In the genomic region with DNA sequence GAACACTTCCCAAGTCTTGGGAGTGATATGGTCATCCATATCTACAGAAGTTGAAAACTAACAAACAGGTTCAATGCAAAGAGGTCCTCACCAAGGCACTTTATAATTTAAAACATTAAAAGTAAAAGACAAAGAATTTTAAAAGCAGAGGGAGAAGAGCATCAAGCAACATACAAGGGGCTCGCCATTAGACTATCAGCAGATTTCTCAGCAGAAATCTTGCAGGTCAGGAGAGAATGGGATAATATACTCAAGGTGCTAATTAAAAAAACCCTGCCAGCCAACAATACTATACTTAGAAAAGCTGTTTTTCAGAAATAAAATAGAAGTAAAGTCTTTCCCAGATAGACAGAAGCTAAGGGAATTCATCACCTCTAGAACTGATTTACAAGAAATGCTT, we compare ENCODE assay signal across 5 cellular contexts.
TF ChIP-seq lines count a peak whose summit lies in the region.

No MANE protein-coding gene starts in this region.

TF ChIP-seq in HCT116, 20 proteins besides CTCF, POLR2A, EP300 and RAD21:
- no peak for TF ChIP-seq SP1 (IDR thresholded peaks at IDR 0.05; ENCODE audit: low read depth)
- no peak for TF ChIP-seq EZH2 (IDR thresholded peaks at IDR 0.05)
- no peak for TF ChIP-seq YY1 (IDR thresholded peaks at IDR 0.05; ENCODE audit: extremely low read depth, insufficient replicate concordance, low read depth, low read length)
- TF ChIP-seq CBX3 (IDR thresholded peaks at IDR 0.05; ENCODE audit: low read depth) = peak; percentile 44; the same call in 1 of the 2 replicates

TF ChIP-seq in HEK293, 187 proteins besides CTCF, POLR2A, EP300 and RAD21:
- TF ChIP-seq BCL6B (tag by site-specific recombination; IDR thresholded peaks at IDR 0.05) (no peak), SETDB1 (IDR thresholded peaks at IDR 0.05; ENCODE audit: insufficient read length, low read length) (peak; percentile 35), ZNF549 (tag by site-specific recombination; IDR thresholded peaks at IDR 0.05) (no peak)
- TF ChIP-seq, protein P1, sequence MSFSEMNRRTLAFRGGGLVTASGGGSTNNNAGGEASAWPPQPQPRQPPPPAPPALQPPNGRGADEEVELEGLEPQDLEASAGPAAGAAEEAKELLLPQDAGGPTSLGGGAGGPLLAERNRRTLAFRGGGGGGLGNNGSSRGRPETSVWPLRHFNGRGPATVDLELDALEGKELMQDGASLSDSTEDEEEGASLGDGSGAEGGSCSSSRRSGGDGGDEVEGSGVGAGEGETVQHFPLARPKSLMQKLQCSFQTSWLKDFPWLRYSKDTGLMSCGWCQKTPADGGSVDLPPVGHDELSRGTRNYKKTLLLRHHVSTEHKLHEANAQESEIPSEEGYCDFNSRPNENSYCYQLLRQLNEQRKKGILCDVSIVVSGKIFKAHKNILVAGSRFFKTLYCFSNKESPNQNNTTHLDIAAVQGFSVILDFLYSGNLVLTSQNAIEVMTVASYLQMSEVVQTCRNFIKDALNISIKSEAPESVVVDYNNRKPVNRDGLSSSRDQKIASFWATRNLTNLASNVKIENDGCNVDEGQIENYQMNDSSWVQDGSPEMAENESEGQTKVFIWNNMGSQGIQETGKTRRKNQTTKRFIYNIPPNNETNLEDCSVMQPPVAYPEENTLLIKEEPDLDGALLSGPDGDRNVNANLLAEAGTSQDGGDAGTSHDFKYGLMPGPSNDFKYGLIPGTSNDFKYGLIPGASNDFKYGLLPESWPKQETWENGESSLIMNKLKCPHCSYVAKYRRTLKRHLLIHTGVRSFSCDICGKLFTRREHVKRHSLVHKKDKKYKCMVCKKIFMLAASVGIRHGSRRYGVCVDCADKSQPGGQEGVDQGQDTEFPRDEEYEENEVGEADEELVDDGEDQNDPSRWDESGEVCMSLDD (tag by site-specific recombination; IDR thresholded peaks at IDR 0.05) = no peak

TF ChIP-seq in GM12878, 131 proteins besides CTCF, POLR2A, EP300 and RAD21:
- TF ChIP-seq MXI1 (IDR thresholded peaks at IDR 0.05; ENCODE audit: low read depth, low read length) (no peak), CBX5 (IDR thresholded peaks at IDR 0.05; ENCODE audit: low read depth) (peak; percentile 94; the same call in 1 of the 2 replicates)

TF ChIP-seq in K562, 482 proteins besides CTCF, POLR2A, EP300 and RAD21:
- no peak for TF ChIP-seq NR2F6 (CRISPR knock-in tag; IDR thresholded peaks at IDR 0.05)
- TF ChIP-seq ZNF507 (tag; conservative IDR thresholded peaks at IDR 0.05) = peak; percentile 46

TF ChIP-seq in GM12891, 5 proteins besides CTCF, POLR2A, EP300 and RAD21:
- TF ChIP-seq POLR2AphosphoS5 (IDR thresholded peaks at IDR 0.05; ENCODE audit: low read depth, low read length) (no peak), PAX5 (IDR thresholded peaks at IDR 0.05; ENCODE audit: insufficient read depth, low read length, severe bottlenecking) (no peak), SPI1 (IDR thresholded peaks at IDR 0.05; ENCODE audit: low read depth, low read length) (no peak), TAF1 (IDR thresholded peaks at IDR 0.05; ENCODE audit: low read depth, low read length) (no peak), POU2F2 (IDR thresholded peaks at IDR 0.05; ENCODE audit: low read depth, low read length) (no peak)
